ENCODE assay signal across 8 cellular contexts in the genomic region with DNA sequence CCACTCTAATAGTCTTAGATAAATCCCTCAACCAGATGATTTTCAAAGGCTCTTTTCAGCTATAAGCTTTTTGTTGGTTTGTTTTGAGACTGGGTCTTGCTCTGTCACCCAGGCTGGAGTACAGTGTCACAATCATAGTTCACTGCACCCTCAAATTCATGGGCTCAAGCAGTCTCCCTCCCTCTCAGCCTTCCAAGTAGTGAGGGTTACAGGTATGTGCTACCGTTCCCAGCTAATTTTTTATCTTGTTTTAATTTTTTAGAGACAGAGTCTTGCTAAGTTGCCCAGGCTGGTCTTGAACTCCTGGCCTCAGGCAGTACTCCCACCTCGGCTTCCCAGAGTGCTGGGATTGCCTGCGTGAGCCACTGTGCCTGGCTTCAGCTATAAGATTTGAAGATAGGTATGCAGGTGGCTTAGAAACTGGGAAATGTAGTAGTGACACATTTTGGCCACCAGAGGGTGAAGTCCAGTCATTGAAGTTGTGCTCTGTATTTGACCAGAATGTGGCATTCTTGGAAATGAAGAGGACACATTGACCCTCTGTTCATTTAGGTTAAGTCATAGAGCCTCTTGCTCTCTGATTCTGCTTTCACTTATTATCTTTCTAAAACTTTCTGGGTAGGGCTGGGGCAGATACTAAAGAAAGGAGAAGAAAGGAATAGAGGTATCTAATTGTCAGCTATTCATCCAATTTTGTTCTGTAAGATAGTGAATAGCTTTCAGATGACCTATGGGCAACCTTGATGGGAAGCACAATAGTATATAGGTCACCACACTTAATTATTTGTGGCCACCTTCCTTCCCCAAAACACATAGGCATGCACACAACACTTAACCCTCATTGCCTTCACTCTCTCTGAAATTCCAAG. TPM values are rescaled to one million over a fixed set of nuclear protein-coding genes. Genes with fewer than 3 reads are reported as not detected.
A peak's percentile ranks its signal among the peaks of the same experiment; 100 is the strongest.
DNase-seq lines count a peak whose midpoint lies in the region; ATAC-seq, FAIRE-seq and TF ChIP-seq lines count a peak whose summit lies in the region.

No MANE protein-coding gene starts in this region.

- FAIRE-seq in G401.6 (lab: Jason Lieb, UNC) (peak; percentile 90), HTR-8/SVneo (lab: Jason Lieb, UNC) (no peak)

- peak; percentile 49 for DNase-seq in AG10803 (ENCODE audit: low read depth)
- peak; percentile 48 for DNase-seq in HTR-8/SVneo (ENCODE audit: insufficient read length, low spot score)
- DNase-seq in epidermal melanocyte (ENCODE audit: insufficient read length, low spot score), result peak; percentile 32
- DNase-seq in mucosa of gallbladder (ENCODE audit: low spot score), result peak; percentile 32
- no peak for DNase-seq in activated effector memory CD4-positive, alpha-beta T cell treated with anti-CD3 and anti-CD28 coated beads, Interleukin-2, amount 50 U/mL, for 16 hours

- peak; percentile 81 for TF ChIP-seq CTCF in AG10803 (conservative IDR thresholded peaks at IDR 0.05; ENCODE audit: low read length)

- ATAC-seq in SK-N-SH treated with all-trans-retinoic acid at 6 μM for 48 hours, result peak; percentile 97
- ATAC-seq in GM19395 (IDR thresholded peaks at IDR 0.05; ENCODE audit: unreplicated experiment), result no peak

- H3K4me3 ChIP-seq in AG10803 (ENCODE audit: low read length), result no peak overlapping the region

TF ChIP-seq in SK-N-SH treated with all-trans-retinoic acid at 6 μM for 48 hours, 23 proteins besides CTCF, POLR2A, EP300 and RAD21:
- TF ChIP-seq ISL1 (CRISPR knock-in tag; IDR thresholded peaks at IDR 0.05), result no peak
- 0 out of 2 replicates have a peak, but pooled peaks have one; percentile 10 for TF ChIP-seq TCF4 (CRISPR knock-in tag; IDR thresholded peaks at IDR 0.05; ENCODE audit: borderline replicate concordance)
TF ChIP-seq in SK-N-SH treated with all-trans-retinoic acid at 6 μM for 48 hours: peak in this region for 1.

RNA-seq across cellular contexts. Expression of a gene that starts 36.0 kb away (rescaled TPM):
- 15.8 TPM for total RNA-seq in mucosa of gallbladder
